In the genomic region with DNA sequence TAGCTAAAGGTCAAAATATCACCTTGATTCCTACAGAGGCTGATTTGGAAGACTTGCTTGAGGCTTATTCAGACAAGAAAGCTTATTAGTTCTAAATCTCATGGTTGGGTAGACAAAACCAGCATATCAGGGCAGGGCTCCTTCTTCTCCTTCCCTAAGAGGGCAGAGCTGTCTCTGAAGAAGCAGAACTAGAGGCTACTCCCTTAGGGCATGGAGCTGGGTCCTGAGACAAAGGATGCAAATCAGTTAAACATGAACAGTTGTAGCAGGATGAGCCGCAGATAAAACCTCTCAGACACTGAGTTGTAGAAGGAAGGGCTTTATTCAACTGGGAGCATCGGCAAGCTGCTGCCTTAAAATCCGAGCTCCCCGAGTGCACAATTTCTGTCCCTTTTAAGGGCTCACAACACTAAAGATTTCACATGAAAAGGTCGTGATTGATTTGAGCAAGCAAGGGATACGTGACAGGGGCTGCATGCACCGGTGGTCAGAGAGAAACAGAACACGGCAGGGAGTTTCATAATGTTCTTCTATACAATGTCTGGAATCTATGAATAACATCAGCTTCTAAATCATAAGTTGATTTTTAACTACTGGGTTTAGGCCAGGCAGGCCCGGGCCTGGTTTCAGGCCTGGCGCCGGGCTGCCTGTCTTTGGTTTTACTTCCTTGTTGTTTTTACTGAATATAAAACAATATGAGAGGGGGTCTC, we compare ENCODE assay signal across 1 cellular context.
A peak's percentile ranks its signal among the peaks of the same experiment; 100 is the strongest.
TF ChIP-seq lines count a peak whose summit lies in the region.

No MANE protein-coding gene starts in this region.

TF ChIP-seq in GM12878, 131 proteins besides CTCF, POLR2A, EP300 and RAD21 (continued from another document):
- TF ChIP-seq, protein P1, sequence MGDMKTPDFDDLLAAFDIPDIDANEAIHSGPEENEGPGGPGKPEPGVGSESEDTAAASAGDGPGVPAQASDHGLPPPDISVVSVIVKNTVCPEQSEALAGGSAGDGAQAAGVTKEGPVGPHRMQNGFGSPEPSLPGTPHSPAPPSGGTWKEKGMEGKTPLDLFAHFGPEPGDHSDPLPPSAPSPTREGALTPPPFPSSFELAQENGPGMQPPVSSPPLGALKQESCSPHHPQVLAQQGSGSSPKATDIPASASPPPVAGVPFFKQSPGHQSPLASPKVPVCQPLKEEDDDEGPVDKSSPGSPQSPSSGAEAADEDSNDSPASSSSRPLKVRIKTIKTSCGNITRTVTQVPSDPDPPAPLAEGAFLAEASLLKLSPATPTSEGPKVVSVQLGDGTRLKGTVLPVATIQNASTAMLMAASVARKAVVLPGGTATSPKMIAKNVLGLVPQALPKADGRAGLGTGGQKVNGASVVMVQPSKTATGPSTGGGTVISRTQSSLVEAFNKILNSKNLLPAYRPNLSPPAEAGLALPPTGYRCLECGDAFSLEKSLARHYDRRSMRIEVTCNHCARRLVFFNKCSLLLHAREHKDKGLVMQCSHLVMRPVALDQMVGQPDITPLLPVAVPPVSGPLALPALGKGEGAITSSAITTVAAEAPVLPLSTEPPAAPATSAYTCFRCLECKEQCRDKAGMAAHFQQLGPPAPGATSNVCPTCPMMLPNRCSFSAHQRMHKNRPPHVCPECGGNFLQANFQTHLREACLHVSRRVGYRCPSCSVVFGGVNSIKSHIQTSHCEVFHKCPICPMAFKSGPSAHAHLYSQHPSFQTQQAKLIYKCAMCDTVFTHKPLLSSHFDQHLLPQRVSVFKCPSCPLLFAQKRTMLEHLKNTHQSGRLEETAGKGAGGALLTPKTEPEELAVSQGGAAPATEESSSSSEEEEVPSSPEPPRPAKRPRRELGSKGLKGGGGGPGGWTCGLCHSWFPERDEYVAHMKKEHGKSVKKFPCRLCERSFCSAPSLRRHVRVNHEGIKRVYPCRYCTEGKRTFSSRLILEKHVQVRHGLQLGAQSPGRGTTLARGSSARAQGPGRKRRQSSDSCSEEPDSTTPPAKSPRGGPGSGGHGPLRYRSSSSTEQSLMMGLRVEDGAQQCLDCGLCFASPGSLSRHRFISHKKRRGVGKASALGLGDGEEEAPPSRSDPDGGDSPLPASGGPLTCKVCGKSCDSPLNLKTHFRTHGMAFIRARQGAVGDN (IDR thresholded peaks at IDR 0.05): 0 out of 2 replicates have a peak, but pooled peaks have one; percentile 14
TF ChIP-seq in GM12878: peak in this region for 2; not testable (repeated sequence) for 129.
